Comparison of ENCODE assay signal across 25 cellular contexts in genomic region chr22:22452996-22453686, GRCh38.
"Had no signal": no experiment of that assay in that cellular context is flagged by ENCODE, and none has a peak within 500 bp of the region (broad histone marks: within the 10 kb centered on the region; RNA-seq: fewer than 3 reads in every experiment).

No MANE protein-coding gene starts in this region.

- H3K27ac Mint-ChIP-seq: mesothelial cell of epicardium; natural killer cell treated with Interleukin-12 subunit alpha and Interleukin-12 subunit beta and Interleukin-15 and Interleukin-18, amount 100 ng/mL, for 72 hours; type B pancreatic cell had no signal

- H3K4me3 ChIP-seq: left ventricle myocardium inferior, lung, pancreas, prostate gland, skin epidermis, tibial nerve, uterus had no signal

- H3K27ac ChIP-seq: left ventricle myocardium inferior, pancreas, prostate gland, skin epidermis, tibial nerve, uterus had no signal

- H3K4me1 ChIP-seq: left ventricle myocardium inferior, pancreas, prostate gland, tibial nerve, uterus had no signal

- H3K27me3 ChIP-seq: pancreas, tibial nerve, uterus had no signal

- ATAC-seq: naive thymus-derived CD4-positive, alpha-beta T cell; natural killer cell treated with Interleukin-12 subunit alpha and Interleukin-12 subunit beta and Interleukin-15 and Interleukin-18, amount 100 ng/mL, for 72 hours; pancreas; right cardiac atrium; sciatic nerve; stimulated activated naive CD8-positive, alpha-beta T cell treated with anti-CD3 and anti-CD28 coated beads, Interleukin-15, amount 100 ng/mL, for 72 hours had no signal

- H3K4me3 Mint-ChIP-seq: mesothelial cell of epicardium; naive thymus-derived CD4-positive, alpha-beta T cell; natural killer cell treated with Interleukin-12 subunit alpha and Interleukin-12 subunit beta and Interleukin-15 and Interleukin-18, amount 100 ng/mL, for 72 hours; stimulated activated naive CD8-positive, alpha-beta T cell treated with anti-CD3 and anti-CD28 coated beads, Interleukin-15, amount 100 ng/mL, for 72 hours; type B pancreatic cell had no signal

- H3K9me3 ChIP-seq: pancreas, prostate gland had no signal

- FAIRE-seq: pancreas had no signal

- H3K9me3 Mint-ChIP-seq: type B pancreatic cell had no signal

- DNase-seq: islet precursor cell; left ventricle myocardium inferior; mesendoderm; naive thymus-derived CD4-positive, alpha-beta T cell; nucleus accumbens; pancreas; posterior cingulate gyrus; retina; right cardiac atrium; stimulated activated CD4-positive, alpha-beta T cell treated with anti-CD3 and anti-CD28 coated beads, Interleukin-12 subunit alpha, Interleukin-12 subunit beta, amount 100 ng/mL, for 4 hours; stimulated activated CD4-positive, alpha-beta T cell treated with anti-CD3 and anti-CD28 coated beads, Interleukin-15, amount 100 ng/mL, for 24 hours; stimulated activated CD4-positive, alpha-beta T cell treated with anti-CD3 and anti-CD28 coated beads, Interleukin-2, amount 100 ng/mL, for 24 hours; stimulated activated CD4-positive, alpha-beta T cell treated with anti-CD3 and anti-CD28 coated beads, Interleukin-4, amount 100 ng/mL, for 1 hour; stimulated activated naive CD4-positive, alpha-beta T cell treated with Interleukin-2 at 50 U/mL for 16 hours; stimulated activated naive CD8-positive, alpha-beta T cell treated with anti-CD3 and anti-CD28 coated beads, Interleukin-15, amount 100 ng/mL, for 72 hours; substantia nigra; uterus had no signal

- H3K4me1 Mint-ChIP-seq: mesothelial cell of epicardium; stimulated activated naive CD8-positive, alpha-beta T cell treated with anti-CD3 and anti-CD28 coated beads, Interleukin-15, amount 100 ng/mL, for 72 hours had no signal

- H3K36me3 Mint-ChIP-seq: mesothelial cell of epicardium, type B pancreatic cell had no signal

- H3K36me3 ChIP-seq: left ventricle myocardium inferior, pancreas, prostate gland, tibial nerve, uterus had no signal
